ENCODE assay signal across 11 cellular contexts in genomic region chr11:33706546-33706945, GRCh38. TPM values are rescaled to one million over a fixed set of nuclear protein-coding genes. Genes with fewer than 3 reads are reported as not detected.
DNase-seq lines count a peak whose midpoint lies in the region; ATAC-seq and TF ChIP-seq lines count a peak whose summit lies in the region.
"Had no signal": no experiment of that assay in that cellular context is flagged by ENCODE, and none has a peak within 500 bp of the region (broad histone marks: within the 10 kb centered on the region; RNA-seq: fewer than 3 reads in every experiment).

No MANE protein-coding gene starts in this region.

- H3K4me3 ChIP-seq in right atrium auricular region (no peak overlapping the region), dorsolateral prefrontal cortex (no peak overlapping the region), urinary bladder (ENCODE audit: low read depth, low read length) (no peak overlapping the region)
- H3K4me3 ChIP-seq: SJSA1 had no signal

- H3K27me3 ChIP-seq in right atrium auricular region (no peaks in the 10 kb centered on the region), dorsolateral prefrontal cortex (no peaks in the 10 kb centered on the region)
- H3K27me3 ChIP-seq: SJSA1 had no signal

- H3K27ac ChIP-seq in right atrium auricular region (peak overlapping the region; percentile 65 to 67), dorsolateral prefrontal cortex (peak overlapping the region in 53 of 59 donors; percentile 6 to 90 (median 61)), urinary bladder (ENCODE audit: low read depth) (peak overlapping the region; percentile 48)
- H3K27ac ChIP-seq: SJSA1 had no signal

- H3K36me3 ChIP-seq in right atrium auricular region (peaks cover 37% of the 10 kb centered on the region), urinary bladder (ENCODE audit: insufficient read depth) (peaks cover 4% of the 10 kb centered on the region)

- ATAC-seq in Right ventricle myocardium inferior, result no peak
- ATAC-seq: activated CD8-positive, alpha-beta T cell treated with anti-CD3 and anti-CD28 coated beads for 36 hours had no signal

- intact Hi-C loops in Right ventricle myocardium inferior (cut with DNase I) (no loop called here), dorsolateral prefrontal cortex (cut with DNase I) (no loop called here)

- 47% methylated on average over 2 of the region's 2 CpGs for WGBS in urinary bladder

- no peak for DNase-seq in right atrium auricular region (ENCODE audit: low spot score)
- DNase-seq in Right ventricle myocardium inferior (ENCODE audit: missing footprints), result no peak
- no peak for DNase-seq in dorsolateral prefrontal cortex
- DNase-seq in lung microvascular endothelial cell (ENCODE audit: low read depth in 2 of 2), result peak; percentile 43 to 62
- DNase-seq in NCI-H774 (lab: John Stamatoyannopoulos, UW), result no peak
- no peak for DNase-seq in H4 (ENCODE audit: low spot score)
- no peak for DNase-seq in NCI-H524 treated with DMSO at 0.1 percent for 48 hours (lab: John Stamatoyannopoulos, UW)
- DNase-seq: activated CD8-positive, alpha-beta T cell treated with anti-CD3 and anti-CD28 coated beads for 36 hours; NK-92 treated with Interleukin-12 subunit alpha and Interleukin-12 subunit beta, amount 100 ng/mL, for 24 hours had no signal

- no peak for TF ChIP-seq CTCF in right atrium auricular region (IDR thresholded peaks at IDR 0.05)
- TF ChIP-seq CTCF in dorsolateral prefrontal cortex (IDR thresholded peaks at IDR 0.05 in 54 of 56, conservative IDR thresholded peaks at IDR 0.05 in 2 of 56; ENCODE audit: low read depth in 1 of 56, partially characterized antibody in 56 of 56), result no peak

- H3K9me3 ChIP-seq in right atrium auricular region, result no peaks in the 10 kb centered on the region
- H3K9me3 ChIP-seq: SJSA1 had no signal

- peaks cover 0 to 83% of the 10 kb centered on the region in 2 donors for H3K4me1 ChIP-seq in right atrium auricular region
- no peaks in the 10 kb centered on the region for H3K4me1 ChIP-seq in urinary bladder (ENCODE audit: insufficient read depth)

RNA-seq across cellular contexts. Expression of gene C11orf91, which starts 5.9 kb away (rescaled TPM):
- total RNA-seq in right atrium auricular region (not detected), Right ventricle myocardium inferior (not detected), dorsolateral prefrontal cortex (1 to 10 TPM in 9 of 120 experiments, under 1 TPM in 17, not detected in 94; 0.50 to 1.8 (median 0.85) TPM), lung microvascular endothelial cell (under 0.01 TPM in 1 of 2 replicates, not detected in the other), urinary bladder (not detected)
- not detected for polyA plus RNA-seq in urinary bladder
- not detected in 2 replicates for total RNA-seq in H4 (2014; rRNA removed; shearing (Covaris generic))
- total RNA-seq: activated CD8-positive, alpha-beta T cell treated with anti-CD3 and anti-CD28 coated beads for 36 hours; SJSA1 had no signal

RNA-seq across cellular contexts. Expression of gene CD59, which starts 29.7 kb away (rescaled TPM):
- 100 to 1,000 TPM; 414 to 561 TPM for total RNA-seq in right atrium auricular region
- 817 TPM for total RNA-seq in Right ventricle myocardium inferior
- 100 to 1,000 TPM; 235 to 598 (median 367) TPM for total RNA-seq in dorsolateral prefrontal cortex
- total RNA-seq in lung microvascular endothelial cell, result 530 and 1,137 TPM in 2 replicates
- total RNA-seq in urinary bladder, result 143 TPM
- 464 TPM for polyA plus RNA-seq in urinary bladder
- total RNA-seq in H4 (2014; rRNA removed; shearing (Covaris generic)), result 196 and 287 TPM in 2 replicates

Comparison
In these comparisons a context has a peak if more than half of its experiments do, and no peak if none do; other contexts are left out.
1. DNase-seq: peak in lung microvascular endothelial cell (2 of 2); none in right atrium auricular region (single experiment), Right ventricle myocardium inferior (single experiment), dorsolateral prefrontal cortex (0 of 10), NCI-H774 (single experiment), H4 (single experiment) and NCI-H524 treated with DMSO at 0.1 percent for 48 hours (single experiment).
2. Peak in every context shown above with its lines, with median percentiles within 50 percentile points of each other: H3K27ac ChIP-seq.